In the genomic region with DNA sequence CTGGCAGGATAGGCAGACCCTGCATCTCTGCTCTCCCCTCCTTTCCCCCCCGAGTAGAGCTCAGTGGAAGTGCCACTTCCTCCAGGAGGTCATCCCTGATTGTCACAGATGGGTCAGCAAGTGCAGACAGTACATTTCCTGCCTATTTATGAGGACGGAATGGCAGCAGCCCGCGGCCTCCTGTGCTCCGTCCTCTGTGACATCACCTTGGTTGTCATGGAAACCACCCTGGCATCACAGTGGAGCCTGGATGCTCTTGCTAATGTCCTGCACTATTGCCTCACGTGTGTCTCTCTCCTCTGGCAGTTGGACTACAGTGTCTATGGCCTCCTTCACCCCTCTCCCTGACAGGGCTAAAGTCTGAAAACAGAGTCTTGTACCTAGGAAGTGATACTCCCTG, we compare ENCODE assay signal across 16 cellular contexts.
DNase-seq lines count a peak whose midpoint lies in the region; ATAC-seq, FAIRE-seq and TF ChIP-seq lines count a peak whose summit lies in the region.
"Had no signal": no experiment of that assay in that cellular context is flagged by ENCODE, and none has a peak within 500 bp of the region (broad histone marks: within the 10 kb centered on the region; RNA-seq: fewer than 3 reads in every experiment).

No MANE protein-coding gene starts in this region.

- H3K36me3 ChIP-seq in SK-N-SH (replicated peaks in 1 of 2; ENCODE audit: control insufficient read depth in 1 of 2, insufficient read depth in 2 of 2, low read length in 1 of 2) (no peaks in the 10 kb centered on the region), HepG2 (replicated peaks in 1 of 2; ENCODE audit: control insufficient read depth in 1 of 2, insufficient read depth in 2 of 2, low read length in 2 of 2) (peaks cover 22 to 72% of the 10 kb centered on the region in 2 experiments), testis (ENCODE audit: low read depth, missing control alignments) (no peaks in the 10 kb centered on the region), heart right ventricle (no peaks in the 10 kb centered on the region)
- H3K36me3 ChIP-seq: SJSA1 had no signal

- FAIRE-seq in HepG2 (lab: Jason Lieb, UNC), result no peak
- FAIRE-seq: A549, GM12892 had no signal

- TF ChIP-seq RAD21 in SK-N-SH (IDR thresholded peaks at IDR 0.05; ENCODE audit: low read length), result no peak
- TF ChIP-seq RAD21 in HepG2 (CRISPR knock-in tag; IDR thresholded peaks at IDR 0.05), result no peak

- no peak overlapping the region for H2AFZ ChIP-seq in SK-N-SH (ENCODE audit: low read depth)
- no peak overlapping the region for H2AFZ ChIP-seq in HepG2 (ENCODE audit: low read length)
- H2AFZ ChIP-seq: PC-9 had no signal

- H3F3A ChIP-seq in SK-N-SH (replicated peaks; ENCODE audit: insufficient read depth), result no peaks in the 10 kb centered on the region

- no peak overlapping the region for H3K9ac ChIP-seq in SK-N-SH
- H3K9ac ChIP-seq in HepG2 (ENCODE audit: insufficient read depth, low read depth, low read length), result no peak overlapping the region

- no peaks in the 10 kb centered on the region for H3K79me2 ChIP-seq in SK-N-SH (ENCODE audit: insufficient read depth)
- H3K79me2 ChIP-seq in HepG2 (ENCODE audit: insufficient read depth, low read length), result no peaks in the 10 kb centered on the region

- intact Hi-C loops in HepG2 (cut with micrococcal nuclease; ENCODE audit: unreplicated experiment) (no loop called here), testis (cut with DNase I; ENCODE audit: low total_unique reads) (no loop called here), heart right ventricle (cut with DNase I) (no loop called here)

- no peaks in the 10 kb centered on the region for H4K20me1 ChIP-seq in SK-N-SH (ENCODE audit: insufficient read depth)
- no peaks in the 10 kb centered on the region for H4K20me1 ChIP-seq in HepG2 (ENCODE audit: insufficient read depth, low read length)

- TF ChIP-seq POLR2A in HepG2 (IDR thresholded peaks at IDR 0.05; ENCODE audit: insufficient read depth in 1 of 2, low read depth in 2 of 2, low read length in 2 of 2) (no peak), testis (IDR thresholded peaks at IDR 0.05) (no peak)

- no peaks in the 10 kb centered on the region for H3K27me3 ChIP-seq in SK-N-SH (ENCODE audit: insufficient read depth)
- no peaks in the 10 kb centered on the region; a peak in 1 of 5 replicates for H3K27me3 ChIP-seq in HepG2 (ENCODE audit: control insufficient read depth in 1 of 2, insufficient read depth in 2 of 2, low read length in 2 of 2)
- H3K27me3 ChIP-seq in testis, result no peaks in the 10 kb centered on the region
- H3K27me3 ChIP-seq in heart right ventricle, result no peaks in the 10 kb centered on the region
- H3K27me3 ChIP-seq: SJSA1 had no signal

- no peak for ATAC-seq in SK-N-SH treated with all-trans-retinoic acid at 6 μM for 48 hours
- no peak for ATAC-seq in HepG2
- ATAC-seq in GM18873 (IDR thresholded peaks at IDR 0.05; ENCODE audit: low FRiP score, unreplicated experiment), result no peak
- ATAC-seq in heart right ventricle, result no peak

- TF ChIP-seq EP300 in SK-N-SH (IDR thresholded peaks at IDR 0.05; ENCODE audit: borderline replicate concordance in 1 of 2, low read depth in 1 of 2, low read length in 1 of 2) (no peak), HepG2 (IDR thresholded peaks at IDR 0.05; ENCODE audit: low read depth in 2 of 2, low read length in 2 of 2) (no peak), HepG2 (CRISPR knock-in tag; IDR thresholded peaks at IDR 0.05; ENCODE audit: borderline replicate concordance) (no peak)

- H3K4me3 ChIP-seq in SK-N-SH (ENCODE audit: low read depth in 2 of 2, low read length in 1 of 2) (no peak overlapping the region), HepG2 (replicated peaks in 1 of 3; ENCODE audit: insufficient read depth in 1 of 3, low read depth in 2 of 3, low read length in 3 of 3) (no peak overlapping the region), testis (no peak overlapping the region), heart right ventricle (no peak overlapping the region)
- H3K4me3 ChIP-seq: A549, PC-9, SJSA1 had no signal

- TF ChIP-seq CTCF in SK-N-SH (IDR thresholded peaks at IDR 0.05) (no peak), HepG2 (CRISPR knock-in tag; IDR thresholded peaks at IDR 0.05) (no peak), testis (IDR thresholded peaks at IDR 0.05) (no peak), heart right ventricle (IDR thresholded peaks at IDR 0.05) (no peak)

- no peaks in the 10 kb centered on the region for H3K9me3 ChIP-seq in SK-N-SH
- H3K9me3 ChIP-seq in HepG2 (ENCODE audit: low read length), result no peaks in the 10 kb centered on the region
- H3K9me3 ChIP-seq in testis, result no peaks in the 10 kb centered on the region
- H3K9me3 ChIP-seq in heart right ventricle, result no peaks in the 10 kb centered on the region
- H3K9me3 ChIP-seq: A549, SJSA1 had no signal

- H3K27ac ChIP-seq in SK-N-SH (ENCODE audit: low read depth in 2 of 2, low read length in 1 of 2) (no peak overlapping the region), HepG2 (ENCODE audit: extremely low read length, insufficient read depth, low read length) (no peak overlapping the region), testis (no peak overlapping the region), heart right ventricle (no peak overlapping the region)
- H3K27ac ChIP-seq: A549, PC-9, SJSA1 had no signal

- CTCF ChIA-PET in SK-N-SH (lab: Yijun Ruan, JAX) (interaction anchor here (1.1 to 9.6 kb wide), 5 partner anchors 21 to 177 kb away, joined by 3 to 134 read pairs (median 16); a partner anchor contains a TSS), HepG2 (lab: Yijun Ruan, JAX; ENCODE audit: low intra/inter-chr PET ratio, low total read pairs) (no interaction called here)

- 100% methylated on average over 6 of the region's 6 CpGs for WGBS in SK-N-SH (ENCODE audit: low lambda C conversion rate)
- 92% methylated on average over 2 of the region's 6 CpGs for WGBS in HepG2 (ENCODE audit: low lambda C conversion rate)
- 83 to 96% methylated on average over 6 of the region's 6 CpGs for WGBS in testis, 2 donors
- 76 to 81% methylated on average over 6 of the region's 6 CpGs for WGBS in heart right ventricle, 2 donors

- DNase-seq in SK-N-SH, result peak; percentile 55
- peak; percentile 84 for DNase-seq in cerebellar cortex (ENCODE audit: low spot score)
- DNase-seq in HepG2 (ENCODE audit: low spot score), result no peak
- DNase-seq in testis, result peak; percentile 25
- no peak for DNase-seq in heart right ventricle
- no peak for DNase-seq in NCI-H1048 (lab: John Stamatoyannopoulos, UW)
- DNase-seq: HCEC 1CT, KG1, NCI-H2081, NCI-H446 treated with DMSO at 0.1 percent for 48 hours, PC-9 had no signal

- no TSS peak for BruUV-seq in HepG2 (replicated peaks; lab: Mats Ljungman, UMichigan)

- in situ Hi-C loops in HepG2 (cut with HindIII; ENCODE audit: extremely low pct_ligation_motif_present, low pct_unique_long_range_greater_than_20kb), result no loop called here

- H3K9me2 ChIP-seq in SK-N-SH, result no peaks in the 10 kb centered on the region

- H3K4me2 ChIP-seq in SK-N-SH (no peak overlapping the region), HepG2 (ENCODE audit: low read depth, low read length) (no peak overlapping the region)
- H3K4me2 ChIP-seq: A549, PC-9 had no signal

- H3K4me1 ChIP-seq in SK-N-SH (ENCODE audit: control insufficient read depth in 1 of 2, insufficient read depth in 2 of 2, low read depth in 1 of 2, low read length in 1 of 2) (peaks cover 9 to 37% of the 10 kb centered on the region in 2 experiments; a peak in 2 of 4 replicates), HepG2 (ENCODE audit: insufficient read depth, low read length) (no peaks in the 10 kb centered on the region), testis (peaks cover 5% of the 10 kb centered on the region), heart right ventricle (peaks cover 0 to 24% (median 0%) of the 10 kb centered on the region in 9 donors)
- H3K4me1 ChIP-seq: SJSA1 had no signal

- POLR2A ChIA-PET in SK-N-SH (lab: Yijun Ruan, JAX), result no interaction called here
- POLR2A ChIA-PET in HepG2 (lab: Yijun Ruan, JAX), result no interaction called here

TF ChIP-seq in SK-N-SH, 30 proteins besides CTCF, POLR2A, EP300 and RAD21 (continues in another document):
- no peak for TF ChIP-seq TCF12 (IDR thresholded peaks at IDR 0.05)

TF ChIP-seq in SK-N-SH treated with all-trans-retinoic acid at 6 μM for 48 hours, 23 proteins besides CTCF, POLR2A, EP300 and RAD21 (continues in another document):
- TF ChIP-seq ARNTL (CRISPR knock-in tag; IDR thresholded peaks at IDR 0.05; ENCODE audit: borderline replicate concordance, low read depth), result no peak

TF ChIP-seq in HepG2, 621 proteins besides CTCF, POLR2A, EP300 and RAD21:
- no peak for TF ChIP-seq NCOA1 (CRISPR knock-in tag; IDR thresholded peaks at IDR 0.05)
- TF ChIP-seq, protein P1, sequence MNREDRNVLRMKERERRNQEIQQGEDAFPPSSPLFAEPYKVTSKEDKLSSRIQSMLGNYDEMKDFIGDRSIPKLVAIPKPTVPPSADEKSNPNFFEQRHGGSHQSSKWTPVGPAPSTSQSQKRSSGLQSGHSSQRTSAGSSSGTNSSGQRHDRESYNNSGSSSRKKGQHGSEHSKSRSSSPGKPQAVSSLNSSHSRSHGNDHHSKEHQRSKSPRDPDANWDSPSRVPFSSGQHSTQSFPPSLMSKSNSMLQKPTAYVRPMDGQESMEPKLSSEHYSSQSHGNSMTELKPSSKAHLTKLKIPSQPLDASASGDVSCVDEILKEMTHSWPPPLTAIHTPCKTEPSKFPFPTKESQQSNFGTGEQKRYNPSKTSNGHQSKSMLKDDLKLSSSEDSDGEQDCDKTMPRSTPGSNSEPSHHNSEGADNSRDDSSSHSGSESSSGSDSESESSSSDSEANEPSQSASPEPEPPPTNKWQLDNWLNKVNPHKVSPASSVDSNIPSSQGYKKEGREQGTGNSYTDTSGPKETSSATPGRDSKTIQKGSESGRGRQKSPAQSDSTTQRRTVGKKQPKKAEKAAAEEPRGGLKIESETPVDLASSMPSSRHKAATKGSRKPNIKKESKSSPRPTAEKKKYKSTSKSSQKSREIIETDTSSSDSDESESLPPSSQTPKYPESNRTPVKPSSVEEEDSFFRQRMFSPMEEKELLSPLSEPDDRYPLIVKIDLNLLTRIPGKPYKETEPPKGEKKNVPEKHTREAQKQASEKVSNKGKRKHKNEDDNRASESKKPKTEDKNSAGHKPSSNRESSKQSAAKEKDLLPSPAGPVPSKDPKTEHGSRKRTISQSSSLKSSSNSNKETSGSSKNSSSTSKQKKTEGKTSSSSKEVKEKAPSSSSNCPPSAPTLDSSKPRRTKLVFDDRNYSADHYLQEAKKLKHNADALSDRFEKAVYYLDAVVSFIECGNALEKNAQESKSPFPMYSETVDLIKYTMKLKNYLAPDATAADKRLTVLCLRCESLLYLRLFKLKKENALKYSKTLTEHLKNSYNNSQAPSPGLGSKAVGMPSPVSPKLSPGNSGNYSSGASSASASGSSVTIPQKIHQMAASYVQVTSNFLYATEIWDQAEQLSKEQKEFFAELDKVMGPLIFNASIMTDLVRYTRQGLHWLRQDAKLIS (CRISPR knock-in tag; IDR thresholded peaks at IDR 0.05), result no peak
- TF ChIP-seq ZNF781 (CRISPR knock-in tag; IDR thresholded peaks at IDR 0.05; ENCODE audit: borderline replicate concordance, not compliant biosample characterization), result no peak
- TF ChIP-seq RFX1 (IDR thresholded peaks at IDR 0.05), result peak; percentile 23; the same call in 1 of the 2 replicates

Comparison
In these comparisons a context has a peak if more than half of its experiments do, and no peak if none do; other contexts are left out.
1. DNase-seq: peak in SK-N-SH (single experiment), cerebellar cortex (single experiment) and testis (single experiment); none in HepG2 (single experiment), heart right ventricle (0 of 2) and NCI-H1048 (single experiment).